ENCODE assay signal across 1 cellular context in the genomic region with DNA sequence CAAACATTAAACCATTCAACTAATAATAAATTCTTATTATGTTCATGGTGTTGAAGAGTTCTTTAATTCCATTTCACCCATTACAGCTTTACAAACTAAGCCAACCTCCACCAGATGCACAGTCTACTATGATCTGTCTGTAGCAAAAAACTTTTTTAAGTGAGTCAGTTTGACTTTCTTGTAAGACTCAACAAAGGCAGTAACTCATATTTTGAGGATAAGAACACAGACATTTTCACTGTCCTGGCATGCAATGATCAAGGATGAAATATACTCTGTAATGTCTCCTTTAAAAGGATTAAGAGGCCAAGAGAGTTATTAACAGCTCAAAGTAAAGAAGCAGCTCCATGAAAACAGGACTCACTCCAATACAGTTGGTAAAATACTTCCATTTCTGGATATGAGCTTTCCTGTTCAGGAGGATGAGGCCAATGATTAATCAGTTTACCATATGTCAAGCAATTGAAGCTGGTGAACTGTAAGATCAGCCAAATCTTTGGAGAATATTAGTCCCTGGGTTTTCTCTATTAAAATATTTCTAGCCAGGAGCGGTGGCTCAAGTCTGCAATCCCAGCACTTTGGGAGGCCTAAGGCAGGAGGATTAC.
TF ChIP-seq lines count a peak whose summit lies in the region.

No MANE protein-coding gene starts in this region.

TF ChIP-seq in HepG2, 621 proteins besides CTCF, POLR2A, EP300 and RAD21:
- TF ChIP-seq ZNF782 (CRISPR knock-in tag; IDR thresholded peaks at IDR 0.05; ENCODE audit: borderline replicate concordance) (no peak), ZNF841 (CRISPR knock-in tag; IDR thresholded peaks at IDR 0.05; ENCODE audit: borderline replicate concordance) (no peak), ARNT (IDR thresholded peaks at IDR 0.05) (no peak), PAF1 (CRISPR knock-in tag; IDR thresholded peaks at IDR 0.05) (no peak), ZBTB14 (CRISPR knock-in tag; IDR thresholded peaks at IDR 0.05) (no peak), SP5 (CRISPR knock-in tag; IDR thresholded peaks at IDR 0.05; ENCODE audit: borderline replicate concordance, low read depth) (no peak), IRF2 (CRISPR knock-in tag; IDR thresholded peaks at IDR 0.05) (no peak), HOXA3 (CRISPR knock-in tag; IDR thresholded peaks at IDR 0.05) (no peak), SMAD9 (CRISPR knock-in tag; IDR thresholded peaks at IDR 0.05) (no peak), HNRNPH1 (optimal IDR thresholded peaks at IDR 0.05; ENCODE audit: low read depth, low read length) (no peak), ZSCAN21 (CRISPR knock-in tag; IDR thresholded peaks at IDR 0.05; ENCODE audit: borderline replicate concordance) (no peak), ARID4A (CRISPR knock-in tag; IDR thresholded peaks at IDR 0.05; ENCODE audit: borderline replicate concordance) (no peak), ZBTB7A (CRISPR knock-in tag; IDR thresholded peaks at IDR 0.05) (no peak), MAFK (conservative IDR thresholded peaks at IDR 0.05 in 1 of 2, IDR thresholded peaks at IDR 0.05 in 1 of 2; ENCODE audit: low read length in 2 of 2) (no peak)
- TF ChIP-seq, protein P1, sequence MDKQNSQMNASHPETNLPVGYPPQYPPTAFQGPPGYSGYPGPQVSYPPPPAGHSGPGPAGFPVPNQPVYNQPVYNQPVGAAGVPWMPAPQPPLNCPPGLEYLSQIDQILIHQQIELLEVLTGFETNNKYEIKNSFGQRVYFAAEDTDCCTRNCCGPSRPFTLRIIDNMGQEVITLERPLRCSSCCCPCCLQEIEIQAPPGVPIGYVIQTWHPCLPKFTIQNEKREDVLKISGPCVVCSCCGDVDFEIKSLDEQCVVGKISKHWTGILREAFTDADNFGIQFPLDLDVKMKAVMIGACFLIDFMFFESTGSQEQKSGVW (CRISPR knock-in tag; IDR thresholded peaks at IDR 0.05; ENCODE audit: borderline replicate concordance) = no peak
